18 cellular contexts compared by ENCODE assay signal in the genomic region with DNA sequence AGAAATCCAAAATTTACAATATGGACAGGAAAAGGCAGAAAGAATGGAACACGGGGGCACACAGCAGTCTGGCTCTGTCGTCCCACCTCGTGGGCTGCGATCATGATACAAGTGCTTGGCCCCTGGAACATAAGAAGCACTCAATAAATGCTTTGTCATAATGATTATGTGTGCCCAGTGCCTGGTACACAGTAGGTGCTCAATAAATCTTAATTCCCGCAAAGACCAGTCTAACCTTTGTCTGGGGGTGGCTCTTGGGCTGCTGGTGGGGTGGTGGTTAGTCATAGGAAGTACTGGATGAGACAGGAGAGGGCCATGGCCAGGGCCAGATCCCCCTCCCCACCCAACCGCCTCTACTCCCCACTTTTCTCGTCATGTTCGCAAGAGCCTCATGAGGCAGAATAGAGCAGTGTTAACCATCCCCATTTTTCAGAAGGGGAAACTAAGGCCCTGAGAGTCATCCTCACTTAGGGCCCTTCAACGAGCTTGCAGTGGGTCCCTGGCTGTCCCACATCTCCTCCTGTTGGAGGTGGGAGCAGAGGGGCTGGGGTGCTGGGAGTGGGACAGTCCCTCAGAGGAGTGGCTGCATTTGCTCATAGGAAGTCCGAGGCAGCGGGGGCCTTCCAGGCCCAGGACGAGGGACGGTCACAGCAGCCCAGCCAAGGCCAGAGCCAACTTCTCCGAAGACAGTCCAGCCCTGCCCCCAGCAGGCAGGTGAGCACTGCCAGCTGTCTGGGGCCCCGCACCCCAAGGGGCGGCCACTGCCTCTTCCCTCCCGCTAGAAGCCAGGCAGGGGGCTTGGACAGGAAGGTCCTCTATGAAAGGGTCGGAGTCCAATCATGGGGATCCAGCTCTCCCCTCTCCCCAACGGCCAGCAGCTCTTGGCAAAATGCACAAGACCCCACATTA. TPM values are rescaled to one million over a fixed set of nuclear protein-coding genes. Genes with fewer than 3 reads are reported as not detected.
DNase-seq lines count a peak whose midpoint lies in the region; ATAC-seq and TF ChIP-seq lines count a peak whose summit lies in the region.
"Had no signal": no experiment of that assay in that cellular context is flagged by ENCODE, and none has a peak within 500 bp of the region (broad histone marks: within the 10 kb centered on the region; RNA-seq: fewer than 3 reads in every experiment).

No MANE protein-coding gene starts in this region.

- H3K4me3 Mint-ChIP-seq in endodermal cell: no peak overlapping the region
- H3K4me3 Mint-ChIP-seq in neural crest cell: no peak overlapping the region
- H3K4me3 Mint-ChIP-seq in type B pancreatic cell: no peak overlapping the region
- H3K4me3 Mint-ChIP-seq: CD8-positive, alpha-beta memory T cell had no signal

- H3K9me3 ChIP-seq in endodermal cell (ENCODE audit: control insufficient read depth, low read length): no peaks in the 10 kb centered on the region
- H3K9me3 ChIP-seq: BE2C had no signal

- H3K27me3 ChIP-seq in endodermal cell (ENCODE audit: control insufficient read depth, insufficient read depth, low read length, poor library complexity, severe bottlenecking): no peaks in the 10 kb centered on the region
- H3K27me3 ChIP-seq: BE2C had no signal

- peaks cover 6% of the 10 kb centered on the region for H3K4me1 ChIP-seq in endodermal cell (ENCODE audit: control insufficient read depth, insufficient read depth, low read length)

- no peak overlapping the region for H3K27ac ChIP-seq in endodermal cell (ENCODE audit: low read depth, low read length)
- H3K27ac ChIP-seq: SK-N-MC had no signal

- H3K9me3 Mint-ChIP-seq in endodermal cell: no peaks in the 10 kb centered on the region
- peaks cover under 1% of the 10 kb centered on the region for H3K9me3 Mint-ChIP-seq in neural crest cell
- H3K9me3 Mint-ChIP-seq in type B pancreatic cell: peaks cover 1% of the 10 kb centered on the region
- H3K9me3 Mint-ChIP-seq: CD8-positive, alpha-beta memory T cell had no signal

- DNase-seq in left cardiac atrium (peak; percentile 18), cardiac septum (ENCODE audit: low spot score) (no peak), endodermal cell (no peak), neural crest cell (ENCODE audit: low read depth, low spot score) (no peak), type B pancreatic cell (ENCODE audit: extremely low spot score, unreplicated experiment) (no peak), NCI-H345 (lab: John Stamatoyannopoulos, UW) (no peak), midbrain (lab: John Stamatoyannopoulos, UW) (no peak), HK-2 (ENCODE audit: unreplicated experiment) (no peak)
- DNase-seq: 8988T; BE2C; CD8-positive, alpha-beta memory T cell; HCEC 1CT; NCI-H1105; NCI-H1694 treated with DMSO at 0.1 percent for 48 hours; NCI-H510A treated with DMSO at 0.1 percent for 48 hours; NCI-H774; SHP77 had no signal

- intact Hi-C loops in left cardiac atrium (cut with DNase I): no loop called here
- intact Hi-C loops in cardiac septum (cut with DNase I): no loop called here

- H3K36me3 Mint-ChIP-seq in endodermal cell (ENCODE audit: low read depth) (peaks cover 16% of the 10 kb centered on the region), neural crest cell (ENCODE audit: low read depth) (peaks cover under 1% of the 10 kb centered on the region), type B pancreatic cell (peaks cover 2% of the 10 kb centered on the region)

- H3K4me1 Mint-ChIP-seq in endodermal cell (peaks cover 22% of the 10 kb centered on the region), neural crest cell (peaks cover under 1% of the 10 kb centered on the region), type B pancreatic cell (ENCODE audit: unreplicated experiment) (peaks cover 4% of the 10 kb centered on the region)
- H3K4me1 Mint-ChIP-seq: CD8-positive, alpha-beta memory T cell had no signal

- H3K9ac ChIP-seq in endodermal cell (ENCODE audit: extremely low read depth, low read length, poor library complexity, severe bottlenecking): no peak overlapping the region

- H3K36me3 ChIP-seq in endodermal cell (ENCODE audit: control insufficient read depth, insufficient read depth, low read length): peaks cover 9% of the 10 kb centered on the region
- H3K36me3 ChIP-seq: BE2C had no signal

- WGBS in endodermal cell (ENCODE audit: insufficient coverage in 1 of 2, insufficient read length in 1 of 2), 2 experiments: 89 to 91% methylated on average over 14 to 19 of the region's 19 CpGs

- H3K27me3 Mint-ChIP-seq in endodermal cell (ENCODE audit: insufficient read depth) (peaks cover 19% of the 10 kb centered on the region), neural crest cell (ENCODE audit: low read depth) (no peaks in the 10 kb centered on the region), type B pancreatic cell (no peaks in the 10 kb centered on the region)

- H3K4me3 ChIP-seq in endodermal cell (ENCODE audit: low read length): no peak overlapping the region
- H3K4me3 ChIP-seq: SK-N-MC had no signal

- peak overlapping the region; percentile 11 for H3K27ac Mint-ChIP-seq in endodermal cell
- H3K27ac Mint-ChIP-seq in neural crest cell (ENCODE audit: unreplicated experiment): peak overlapping the region; percentile 31
- peak overlapping the region; percentile 81 for H3K27ac Mint-ChIP-seq in type B pancreatic cell
- H3K27ac Mint-ChIP-seq: CD8-positive, alpha-beta memory T cell had no signal

- TF ChIP-seq CTCF in endodermal cell (conservative IDR thresholded peaks at IDR 0.05) (no peak), neural crest cell (conservative IDR thresholded peaks at IDR 0.05) (no peak), type B pancreatic cell (conservative IDR thresholded peaks at IDR 0.05) (no peak)

- ATAC-seq in left cardiac atrium: no peak

RNA-seq across cellular contexts. Expression of gene TRIOBP, which starts 36.1 kb away (rescaled TPM):
- 100 to 1,000 TPM in 1 of 2 donors, 10 to 100 TPM in 1; 83.5 to 118 TPM for total RNA-seq in left cardiac atrium
- total RNA-seq in cardiac septum: 115 TPM
- total RNA-seq in endodermal cell: 10 to 100 TPM; 74.7 to 82.2 TPM
- 48.8 TPM for polyA plus RNA-seq in endodermal cell (2013, experiment 1 of 2)
- 50.9 TPM for polyA plus RNA-seq in endodermal cell (2013, experiment 2 of 2)
- total RNA-seq in neural crest cell: 45.8 and 53.2 TPM in 2 replicates
- 42.9 and 47.0 TPM in 2 replicates for total RNA-seq in type B pancreatic cell (ENCODE audit: low replicate concordance)

RNA-seq across cellular contexts. Expression of gene NOL12, which starts 46.8 kb away (rescaled TPM):
- total RNA-seq in left cardiac atrium (10 to 100 TPM; 13.7 TPM), cardiac septum (15.2 TPM), endodermal cell (10 to 100 TPM; 21.9 to 26.8 TPM), neural crest cell (43.3 and 44.5 TPM in 2 replicates), type B pancreatic cell (ENCODE audit: low replicate concordance) (18.5 and 23.9 TPM in 2 replicates)
- polyA plus RNA-seq in endodermal cell (2013, experiment 1 of 2): 28.1 TPM
- 24.4 TPM for polyA plus RNA-seq in endodermal cell (2013, experiment 2 of 2)

RNA-seq across cellular contexts. Expression of gene LGALS1, which starts 57.5 kb away (rescaled TPM):
- 100 to 1,000 TPM; 599 to 917 TPM for total RNA-seq in left cardiac atrium
- 1,015 TPM for total RNA-seq in cardiac septum
- total RNA-seq in endodermal cell: 10 to 100 TPM; 10.4 to 16.0 TPM
- 126 TPM for polyA plus RNA-seq in endodermal cell (2013, experiment 1 of 2)
- 131 TPM for polyA plus RNA-seq in endodermal cell (2013, experiment 2 of 2)
- 16.1 and 21.0 TPM in 2 replicates for total RNA-seq in neural crest cell
- 1.8 and 235 TPM in 2 replicates for total RNA-seq in type B pancreatic cell (ENCODE audit: low replicate concordance)

Comparison
In these comparisons a context has a peak if more than half of its experiments do, and no peak if none do; other contexts are left out.
1. H3K27ac Mint-ChIP-seq: peak in every context shown above with its lines; median percentile 81 in type B pancreatic cell; 31 in neural crest cell; 11 in endodermal cell.